In genomic region chr9:100011062-100011681, GRCh38 we compare ENCODE assay signal across 8 cellular contexts.
DNase-seq lines count a peak whose midpoint lies in the region; ATAC-seq, FAIRE-seq and TF ChIP-seq lines count a peak whose summit lies in the region.

No MANE protein-coding gene starts in this region.

- peak; percentile 42 for ATAC-seq in activated T-helper 17 cell treated with anti-CD3 and anti-CD28 coated beads, Interleukin-2, amount 50 U/mL, for 72 hours (replicated peaks)
- ATAC-seq in HG02642 (IDR thresholded peaks at IDR 0.05; ENCODE audit: poor library complexity, unreplicated experiment) (no peak), GM21717 (IDR thresholded peaks at IDR 0.05; ENCODE audit: unreplicated experiment) (no peak)

- peaks cover 4% of the 10 kb centered on the region for H3K4me1 Mint-ChIP-seq in activated T-helper 17 cell treated with anti-CD3 and anti-CD28 coated beads, Interleukin-2, amount 50 U/mL, for 72 hours

- no peaks in the 10 kb centered on the region for H3K27me3 Mint-ChIP-seq in activated T-helper 17 cell treated with anti-CD3 and anti-CD28 coated beads, Interleukin-2, amount 50 U/mL, for 72 hours

- peak; percentile 86 for TF ChIP-seq CTCF in C4-2B (conservative IDR thresholded peaks at IDR 0.05)

- FAIRE-seq in GM19239 (lab: Jason Lieb, UNC) = peak; percentile 82

- no peak overlapping the region for H3K27ac Mint-ChIP-seq in activated T-helper 17 cell treated with anti-CD3 and anti-CD28 coated beads, Interleukin-2, amount 50 U/mL, for 72 hours

- no peak overlapping the region for H3K4me3 Mint-ChIP-seq in activated T-helper 17 cell treated with anti-CD3 and anti-CD28 coated beads, Interleukin-2, amount 50 U/mL, for 72 hours

- peaks cover 78% of the 10 kb centered on the region for H3K36me3 Mint-ChIP-seq in activated T-helper 17 cell treated with anti-CD3 and anti-CD28 coated beads, Interleukin-2, amount 50 U/mL, for 72 hours (ENCODE audit: low read depth)

- no peaks in the 10 kb centered on the region for H3K9me3 Mint-ChIP-seq in activated T-helper 17 cell treated with anti-CD3 and anti-CD28 coated beads, Interleukin-2, amount 50 U/mL, for 72 hours

- DNase-seq in GM19239 (ENCODE audit: insufficient read length, low spot score) (peak; percentile 13), NCI-H69 (lab: John Stamatoyannopoulos, UW) (peak; percentile 38), iris pigment epithelial cell (ENCODE audit: low read depth) (peak; percentile 66)
- peak; percentile 1 for DNase-seq in stimulated activated CD8-positive, alpha-beta memory T cell treated with anti-CD3 and anti-CD28 coated beads, Interleukin-7, amount 100 ng/mL, for 24 hours (ENCODE audit: low read depth)

- H3K27ac ChIP-seq in C4-2B = no peak overlapping the region

Comparison
In these comparisons a context has a peak if more than half of its experiments do, and no peak if none do; other contexts are left out.
1. DNase-seq: peak in every context shown above with its lines; median percentile 66 in iris pigment epithelial cell; 38 in NCI-H69; 13 in GM19239; 1 in stimulated activated CD8-positive, alpha-beta memory T cell treated with anti-CD3 and anti-CD28 coated beads, Interleukin-7, amount 100 ng/mL, for 24 hours.